In genomic region chr11:93775289-93775688, GRCh38 we compare ENCODE assay signal across 14 cellular contexts. TPM values are rescaled to one million over a fixed set of nuclear protein-coding genes. Genes with fewer than 3 reads are reported as not detected.
DNase-seq lines count a peak whose midpoint lies in the region; ATAC-seq, FAIRE-seq and TF ChIP-seq lines count a peak whose summit lies in the region.
"Had no signal": no experiment of that assay in that cellular context is flagged by ENCODE, and none has a peak within 500 bp of the region (broad histone marks: within the 10 kb centered on the region; RNA-seq: fewer than 3 reads in every experiment).

No MANE protein-coding gene starts in this region.

- no peak for FAIRE-seq in GM12892 (lab: Jason Lieb, UNC)
- FAIRE-seq: RCC 7860 had no signal

- TF ChIP-seq POLR2A in GM12892 (IDR thresholded peaks at IDR 0.05; ENCODE audit: low read depth, low read length): no peak
- TF ChIP-seq POLR2A in GM18505 (IDR thresholded peaks at IDR 0.05; ENCODE audit: borderline replicate concordance, extremely low read depth, insufficient read depth, insufficient read length): no peak

- DNase-seq in CD1c-positive myeloid dendritic cell (ENCODE audit: extremely low spot score): peak; percentile 9
- DNase-seq in GM13977 (ENCODE audit: low spot score): no peak
- peak; percentile 55 for DNase-seq in SK-MEL-5 (ENCODE audit: low read depth, low spot score)
- DNase-seq in iPS-NIHi11 (ENCODE audit: low spot score): peak; percentile 32
- DNase-seq in GM12892 (ENCODE audit: insufficient read length): no peak
- DNase-seq: aorta; GF-D8; NCI-H1092 treated with DMSO at 0.1 percent for 48 hours; stimulated activated CD4-positive, alpha-beta T cell treated with anti-CD3 and anti-CD28 coated beads, Interleukin-12 subunit alpha, Interleukin-12 subunit beta, amount 100 ng/mL, for 4 hours had no signal

- in situ Hi-C loops in GM13977 (cut with MboI; ENCODE audit: low pct_unique_long_range_greater_than_20kb, low sequenced_read_pairs, unreplicated experiment) (no loop called here), SK-MEL-5 (cut with HindIII; ENCODE audit: low pct_unique_long_range_greater_than_20kb, low sequenced_read_pairs) (no loop called here)

- ATAC-seq in GM18861 (IDR thresholded peaks at IDR 0.05; ENCODE audit: unreplicated experiment) (no peak), GM18505 (IDR thresholded peaks at IDR 0.05; ENCODE audit: unreplicated experiment) (no peak), HG03432 (IDR thresholded peaks at IDR 0.05; ENCODE audit: unreplicated experiment) (no peak)
- ATAC-seq: gastroesophageal sphincter had no signal

- peak; percentile 15 for TF ChIP-seq CTCF in GM13977 (IDR thresholded peaks at IDR 0.05; ENCODE audit: extremely low read depth, insufficient read depth, missing control alignments)

RNA-seq across cellular contexts. Expression of gene MED17, which starts 8.8 kb away (rescaled TPM):
- total RNA-seq in SK-MEL-5 (2014; rRNA removed; shearing (Covaris generic)): 23.3 and 29.8 TPM in 2 replicates
- 19.8 and 28.8 TPM in 2 replicates for polyA plus RNA-seq in SK-MEL-5 (2015; cell fraction: cytosol; rRNA removed)
- polyA plus RNA-seq in SK-MEL-5 (2015; cell fraction: nucleus; rRNA removed): 38.4 and 41.0 TPM in 2 replicates
- 19.8 TPM for polyA plus RNA-seq in GM12892 (2012; ENCODE audit: missing spikeins)

RNA-seq across cellular contexts. Expression of gene C11orf54, which starts 33.8 kb away (rescaled TPM):
- total RNA-seq in SK-MEL-5 (2014; rRNA removed; shearing (Covaris generic)): 24.4 and 25.0 TPM in 2 replicates
- 12.2 and 14.5 TPM in 2 replicates for polyA plus RNA-seq in SK-MEL-5 (2015; cell fraction: cytosol; rRNA removed)
- polyA plus RNA-seq in SK-MEL-5 (2015; cell fraction: nucleus; rRNA removed): 18.9 and 22.8 TPM in 2 replicates
- 28.9 TPM for polyA plus RNA-seq in GM12892 (2012; ENCODE audit: missing spikeins)

RNA-seq across cellular contexts. Expression of gene TAF1D, which starts 34.0 kb away (rescaled TPM):
- total RNA-seq in SK-MEL-5 (2014; rRNA removed; shearing (Covaris generic)): 126 and 128 TPM in 2 replicates
- 42.5 and 51.8 TPM in 2 replicates for polyA plus RNA-seq in SK-MEL-5 (2015; cell fraction: cytosol; rRNA removed)
- polyA plus RNA-seq in SK-MEL-5 (2015; cell fraction: nucleus; rRNA removed): 1,024 and 1,330 TPM in 2 replicates
- 181 TPM for polyA plus RNA-seq in GM12892 (2012; ENCODE audit: missing spikeins)

Comparison
In these comparisons a context has a peak if more than half of its experiments do, and no peak if none do; other contexts are left out.
1. DNase-seq: peak in CD1c-positive myeloid dendritic cell (single experiment), SK-MEL-5 (single experiment) and iPS-NIHi11 (single experiment); none in GM13977 (single experiment) and GM12892 (single experiment).